In genomic region chr6:79001415-79001814, GRCh38 we compare ENCODE assay signal across 28 cellular contexts.
"Had no signal": no experiment of that assay in that cellular context is flagged by ENCODE, and none has a peak within 500 bp of the region (broad histone marks: within the 10 kb centered on the region; RNA-seq: fewer than 3 reads in every experiment).

No MANE protein-coding gene starts in this region.

- H3K9me3 ChIP-seq: gastrocnemius medialis, mucosa of descending colon, prostate gland, right atrium auricular region, sigmoid colon, thoracic aorta, transverse colon, upper lobe of right lung, uterus had no signal

- FAIRE-seq: keratinocyte had no signal

- H3K27ac ChIP-seq: epithelial cell of prostate, gastrocnemius medialis, neural progenitor cell, parathyroid adenoma, prostate gland, right atrium auricular region, sigmoid colon, thoracic aorta, transverse colon, upper lobe of right lung, uterus had no signal

- H3K4me1 Mint-ChIP-seq: endodermal cell, neural progenitor cell had no signal

- H3K4me3 Mint-ChIP-seq: endodermal cell; mesothelial cell of epicardium; naive B cell; natural killer cell treated with Interleukin-12 subunit alpha and Interleukin-12 subunit beta and Interleukin-15 and Interleukin-18, amount 100 ng/mL, for 72 hours; neural progenitor cell; stimulated activated naive B cell treated with anti-CD40 and anti-IgM and Interleukin-4, amounts not matched to agents 10 μg/mL and 1 μg/mL and 100 μg/mL, for 72 hours; stimulated activated naive CD8-positive, alpha-beta T cell treated with anti-CD3 and anti-CD28 coated beads, Interleukin-15, Interleukin-2, amounts not matched to agents 100 ng/mL and 50 ng/mL, for 24 hours had no signal

- H3K27ac Mint-ChIP-seq: endodermal cell; mesothelial cell of epicardium; natural killer cell treated with Interleukin-12 subunit alpha and Interleukin-12 subunit beta and Interleukin-15 and Interleukin-18, amount 100 ng/mL, for 72 hours; neural progenitor cell; stimulated activated naive B cell treated with anti-CD40 and anti-IgM and Interleukin-4, amounts not matched to agents 10 μg/mL and 1 μg/mL and 100 μg/mL, for 72 hours; stimulated activated naive CD8-positive, alpha-beta T cell treated with anti-CD3 and anti-CD28 coated beads, Interleukin-15, Interleukin-2, amounts not matched to agents 100 ng/mL and 50 ng/mL, for 24 hours had no signal

- H3K27me3 Mint-ChIP-seq: naive B cell; natural killer cell treated with Interleukin-12 subunit alpha and Interleukin-12 subunit beta and Interleukin-15 and Interleukin-18, amount 100 ng/mL, for 72 hours; stimulated activated naive B cell treated with anti-CD40 and anti-IgM and Interleukin-4, amounts not matched to agents 10 μg/mL and 1 μg/mL and 100 μg/mL, for 72 hours; stimulated activated naive CD8-positive, alpha-beta T cell treated with anti-CD3 and anti-CD28 coated beads, Interleukin-15, Interleukin-2, amounts not matched to agents 100 ng/mL and 50 ng/mL, for 24 hours had no signal

- H3K4me3 ChIP-seq: dorsolateral prefrontal cortex, gastrocnemius medialis, lung, mucosa of descending colon, neural progenitor cell, prostate gland, right atrium auricular region, sigmoid colon, thoracic aorta, transverse colon, upper lobe of right lung, uterus had no signal

- H3K36me3 ChIP-seq: prostate gland, uterus had no signal

- H3K27me3 ChIP-seq: dorsolateral prefrontal cortex, gastrocnemius medialis, neural progenitor cell, right atrium auricular region, sigmoid colon, transverse colon, upper lobe of right lung, uterus had no signal

- H3K9me3 Mint-ChIP-seq: endodermal cell; mesothelial cell of epicardium; naive B cell; natural killer cell treated with Interleukin-12 subunit alpha and Interleukin-12 subunit beta and Interleukin-15 and Interleukin-18, amount 100 ng/mL, for 72 hours; neural progenitor cell; stimulated activated naive B cell treated with anti-CD40 and anti-IgM and Interleukin-4, amounts not matched to agents 10 μg/mL and 1 μg/mL and 100 μg/mL, for 72 hours; stimulated activated naive CD8-positive, alpha-beta T cell treated with anti-CD3 and anti-CD28 coated beads, Interleukin-15, Interleukin-2, amounts not matched to agents 100 ng/mL and 50 ng/mL, for 24 hours had no signal

- H2AFZ ChIP-seq: neural progenitor cell, parathyroid adenoma had no signal

- H3K9ac ChIP-seq: neural progenitor cell, parathyroid adenoma had no signal

- ATAC-seq: esophagus mucosa; gastrocnemius medialis; left ventricle myocardium superior; mucosa of descending colon; natural killer cell treated with Interleukin-12 subunit alpha and Interleukin-12 subunit beta and Interleukin-15 and Interleukin-18, amount 100 ng/mL, for 72 hours; stimulated activated naive B cell treated with anti-CD40 and anti-IgM and Interleukin-4, amounts not matched to agents 10 μg/mL and 1 μg/mL and 100 μg/mL, for 72 hours; upper lobe of right lung had no signal

- H3K4me1 ChIP-seq: gastrocnemius medialis, neural progenitor cell, parathyroid adenoma, prostate gland, upper lobe of right lung, uterus had no signal

- H3K4me2 ChIP-seq: neural progenitor cell had no signal

- DNase-seq: dorsolateral prefrontal cortex; effector CD4-positive, alpha-beta T cell; endodermal cell; foreskin fibroblast; gastrocnemius medialis; head of caudate nucleus; left ventricle myocardium superior; mesenchymal stem cell; mucosa of descending colon; naive B cell; sigmoid colon; stimulated activated CD4-positive, alpha-beta T cell treated with anti-CD3 and anti-CD28 coated beads, Interleukin-4, amount 100 ng/mL, for 4 hours; stimulated activated naive B cell treated with anti-CD40 and anti-IgM and Interleukin-4, amounts not matched to agents 10 μg/mL and 1 μg/mL and 100 μg/mL, for 72 hours; transverse colon; upper lobe of right lung; uterus had no signal

- H3K79me2 ChIP-seq: parathyroid adenoma had no signal
